Comparison of ENCODE assay signal across 16 cellular contexts in the genomic region with DNA sequence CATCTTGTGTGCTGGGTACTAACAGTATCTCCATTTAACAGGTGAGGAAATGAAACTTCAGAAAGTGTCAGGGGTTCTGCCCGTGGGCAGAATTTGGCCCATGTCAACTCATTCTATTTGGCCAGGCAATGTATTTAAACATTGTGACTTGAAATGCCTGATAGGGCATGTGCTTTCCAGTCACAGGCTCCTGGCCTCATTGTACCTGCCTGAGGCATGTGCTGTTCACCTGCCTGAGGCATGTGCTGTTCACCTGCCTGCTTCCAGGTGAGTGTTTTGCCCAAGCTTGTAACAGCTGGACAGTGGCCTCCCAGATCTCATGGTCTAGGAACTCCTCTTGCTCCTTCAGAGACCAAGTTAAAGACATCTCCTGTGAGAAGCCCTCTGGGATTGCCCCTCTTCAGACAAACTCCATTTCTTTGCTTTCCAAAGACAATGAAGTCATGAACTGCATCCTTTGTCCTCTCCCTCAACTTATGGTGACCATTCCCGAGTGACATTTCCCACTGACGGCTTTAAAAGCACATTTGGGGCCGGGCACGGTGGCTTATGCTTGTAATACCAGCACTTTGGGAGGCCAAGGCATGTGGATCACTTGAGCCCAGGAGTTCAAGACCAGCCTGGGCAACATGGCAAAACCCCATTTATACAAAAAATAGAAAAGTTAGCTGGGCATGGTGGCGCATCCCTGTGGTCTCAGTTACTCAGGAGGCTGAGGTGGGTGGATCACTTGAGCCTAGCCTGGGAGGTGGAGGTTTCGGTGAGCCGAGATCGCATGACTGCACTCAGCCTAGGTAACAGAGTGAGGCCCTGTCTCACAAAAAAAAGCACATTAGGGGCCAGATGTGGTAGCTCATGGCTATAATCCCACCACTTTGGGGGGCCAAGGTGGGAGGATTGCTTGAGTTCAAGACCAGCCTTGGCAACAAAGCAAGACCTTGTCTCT. TPM values are rescaled to one million over a fixed set of nuclear protein-coding genes. Genes with fewer than 3 reads are reported as not detected.
DNase-seq lines count a peak whose midpoint lies in the region; ATAC-seq and TF ChIP-seq lines count a peak whose summit lies in the region.
"Had no signal": no experiment of that assay in that cellular context is flagged by ENCODE, and none has a peak within 500 bp of the region (broad histone marks: within the 10 kb centered on the region; RNA-seq: fewer than 3 reads in every experiment).

No MANE protein-coding gene starts in this region.

- no peak overlapping the region for H3K4me3 ChIP-seq in thymus (ENCODE audit: low read length)

- H3K4me1 ChIP-seq in thymus (ENCODE audit: control insufficient read depth, insufficient read depth, low read length) = no peaks in the 10 kb centered on the region

- no peaks in the 10 kb centered on the region for H3K27me3 Mint-ChIP-seq in activated naive CD4-positive, alpha-beta T cell treated with anti-CD3 and anti-CD28 coated beads, Interleukin-2, amount 10 ng/mL, durations not matched to agents 7 days and 5 days
- H3K27me3 Mint-ChIP-seq in WTC11 (ENCODE audit: low read depth) = no peaks in the 10 kb centered on the region
- H3K27me3 Mint-ChIP-seq: CD4-positive, alpha-beta memory T cell; T-cell; type B pancreatic cell had no signal

- POLR2A ChIA-PET in WTC11 (lab: Charles Lee) = no interaction called here

- intact Hi-C loops in left ventricle myocardium superior (cut with micrococcal nuclease) = no loop called here

- no peak for DNase-seq in activated naive CD4-positive, alpha-beta T cell treated with anti-CD3 and anti-CD28 coated beads, Interleukin-2, amount 10 ng/mL, durations not matched to agents 7 days and 5 days
- no peak for DNase-seq in activated naive CD4-positive, alpha-beta T cell treated with Interleukin-2 at 50 U/mL for 16 hours
- DNase-seq in WTC11 (ENCODE audit: low spot score) (no peak), cerebellum (ENCODE audit: low spot score) (no peak), AG08395 (ENCODE audit: low spot score) (no peak), left ventricle myocardium superior (no peak)
- DNase-seq: ACHN; CD4-positive, alpha-beta memory T cell; NCI-H1092; stimulated activated CD4-positive, alpha-beta T cell treated with anti-CD3 and anti-CD28 coated beads, Interleukin-2, amount 100 ng/mL, for 48 hours; stimulated activated CD8-positive, alpha-beta memory T cell treated with anti-CD3 and anti-CD28 coated beads, Interleukin-4, amount 100 ng/mL, for 48 hours had no signal

- H3K36me3 Mint-ChIP-seq in activated naive CD4-positive, alpha-beta T cell treated with anti-CD3 and anti-CD28 coated beads, Interleukin-2, amount 10 ng/mL, durations not matched to agents 7 days and 5 days = no peaks in the 10 kb centered on the region
- no peaks in the 10 kb centered on the region for H3K36me3 Mint-ChIP-seq in WTC11
- H3K36me3 Mint-ChIP-seq: type B pancreatic cell had no signal

- no peak overlapping the region for H3K4me3 Mint-ChIP-seq in activated naive CD4-positive, alpha-beta T cell treated with anti-CD3 and anti-CD28 coated beads, Interleukin-2, amount 10 ng/mL, durations not matched to agents 7 days and 5 days
- no peak overlapping the region for H3K4me3 Mint-ChIP-seq in WTC11
- H3K4me3 Mint-ChIP-seq: CD4-positive, alpha-beta memory T cell; T-cell; type B pancreatic cell had no signal

- H3K4me1 Mint-ChIP-seq in activated naive CD4-positive, alpha-beta T cell treated with anti-CD3 and anti-CD28 coated beads, Interleukin-2, amount 10 ng/mL, durations not matched to agents 7 days and 5 days = peaks cover 13% of the 10 kb centered on the region
- H3K4me1 Mint-ChIP-seq in WTC11 = peaks cover 2% of the 10 kb centered on the region

- H3K9me3 ChIP-seq in thymus (ENCODE audit: control insufficient read depth) = no peaks in the 10 kb centered on the region

- TF ChIP-seq CTCF in WTC11 (IDR thresholded peaks at IDR 0.05) = no peak

- peak overlapping the region; percentile 49 for H3K27ac Mint-ChIP-seq in activated naive CD4-positive, alpha-beta T cell treated with anti-CD3 and anti-CD28 coated beads, Interleukin-2, amount 10 ng/mL, durations not matched to agents 7 days and 5 days
- peak overlapping the region; percentile 66; the same call in 1 of the 2 replicates for H3K27ac Mint-ChIP-seq in WTC11
- H3K27ac Mint-ChIP-seq: T-cell, type B pancreatic cell had no signal

- 91% methylated on average over 9 of the region's 9 CpGs for WGBS in thymus

- ATAC-seq in WTC11 (no peak), esophagus mucosa (peak; percentile 19), left ventricle myocardium superior (no peak)

- H3K9me3 Mint-ChIP-seq in activated naive CD4-positive, alpha-beta T cell treated with anti-CD3 and anti-CD28 coated beads, Interleukin-2, amount 10 ng/mL, durations not matched to agents 7 days and 5 days = no peaks in the 10 kb centered on the region
- no peaks in the 10 kb centered on the region for H3K9me3 Mint-ChIP-seq in WTC11
- H3K9me3 Mint-ChIP-seq: CD4-positive, alpha-beta memory T cell; T-cell; type B pancreatic cell had no signal

- no peaks in the 10 kb centered on the region for H3K27me3 ChIP-seq in thymus (ENCODE audit: control insufficient read depth, insufficient read depth)

- peak overlapping the region; percentile 72 for H3K27ac ChIP-seq in thymus (ENCODE audit: low read depth)
- H3K27ac ChIP-seq: VCaP had no signal

- H3K36me3 ChIP-seq in thymus (ENCODE audit: control insufficient read depth, insufficient read depth) = no peaks in the 10 kb centered on the region

- CTCF ChIA-PET in activated naive CD4-positive, alpha-beta T cell treated with anti-CD3 and anti-CD28 coated beads, Interleukin-2, amount 10 ng/mL, durations not matched to agents 7 days and 5 days (lab: Charles Lee) = interaction anchor here (1.6 kb wide), 1 partner anchor 49 kb away, joined by 4 read pairs; a partner anchor contains a TSS
- CTCF ChIA-PET in WTC11 (lab: Charles Lee) = no interaction called here

TF ChIP-seq in WTC11, 78 proteins besides CTCF, POLR2A, EP300 and RAD21 (continues in another document):
- TF ChIP-seq, protein P1, sequence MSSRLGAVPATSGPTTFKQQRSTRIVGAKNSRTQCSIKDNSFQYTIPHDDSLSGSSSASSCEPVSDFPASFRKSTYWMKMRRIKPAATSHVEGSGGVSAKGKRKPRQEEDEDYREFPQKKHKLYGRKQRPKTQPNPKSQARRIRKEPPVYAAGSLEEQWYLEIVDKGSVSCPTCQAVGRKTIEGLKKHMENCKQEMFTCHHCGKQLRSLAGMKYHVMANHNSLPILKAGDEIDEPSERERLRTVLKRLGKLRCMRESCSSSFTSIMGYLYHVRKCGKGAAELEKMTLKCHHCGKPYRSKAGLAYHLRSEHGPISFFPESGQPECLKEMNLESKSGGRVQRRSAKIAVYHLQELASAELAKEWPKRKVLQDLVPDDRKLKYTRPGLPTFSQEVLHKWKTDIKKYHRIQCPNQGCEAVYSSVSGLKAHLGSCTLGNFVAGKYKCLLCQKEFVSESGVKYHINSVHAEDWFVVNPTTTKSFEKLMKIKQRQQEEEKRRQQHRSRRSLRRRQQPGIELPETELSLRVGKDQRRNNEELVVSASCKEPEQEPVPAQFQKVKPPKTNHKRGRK (CRISPR knock-in tag; IDR thresholded peaks at IDR 0.05; ENCODE audit: borderline replicate concordance) = no peak
- TF ChIP-seq KAT7 (CRISPR knock-in tag; IDR thresholded peaks at IDR 0.05; ENCODE audit: borderline replicate concordance) (no peak), CREB1 (CRISPR knock-in tag; IDR thresholded peaks at IDR 0.05) (no peak), NR3C1 (CRISPR knock-in tag; conservative IDR thresholded peaks at IDR 0.05; ENCODE audit: low read depth) (no peak), ESRRA (CRISPR knock-in tag; IDR thresholded peaks at IDR 0.05; ENCODE audit: borderline replicate concordance) (no peak), NFATC4 (CRISPR knock-in tag; IDR thresholded peaks at IDR 0.05) (no peak), ZNF423 (CRISPR knock-in tag; IDR thresholded peaks at IDR 0.05) (no peak), MXD4 (CRISPR knock-in tag; IDR thresholded peaks at IDR 0.05; ENCODE audit: borderline replicate concordance) (no peak), JUN (CRISPR knock-in tag; IDR thresholded peaks at IDR 0.05) (no peak)
- TF ChIP-seq, protein P2, sequence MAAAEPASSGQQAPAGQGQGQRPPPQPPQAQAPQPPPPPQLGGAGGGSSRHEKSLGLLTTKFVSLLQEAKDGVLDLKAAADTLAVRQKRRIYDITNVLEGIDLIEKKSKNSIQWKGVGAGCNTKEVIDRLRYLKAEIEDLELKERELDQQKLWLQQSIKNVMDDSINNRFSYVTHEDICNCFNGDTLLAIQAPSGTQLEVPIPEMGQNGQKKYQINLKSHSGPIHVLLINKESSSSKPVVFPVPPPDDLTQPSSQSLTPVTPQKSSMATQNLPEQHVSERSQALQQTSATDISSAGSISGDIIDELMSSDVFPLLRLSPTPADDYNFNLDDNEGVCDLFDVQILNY (CRISPR knock-in tag; IDR thresholded peaks at IDR 0.05) = no peak
- TF ChIP-seq, protein P3, sequence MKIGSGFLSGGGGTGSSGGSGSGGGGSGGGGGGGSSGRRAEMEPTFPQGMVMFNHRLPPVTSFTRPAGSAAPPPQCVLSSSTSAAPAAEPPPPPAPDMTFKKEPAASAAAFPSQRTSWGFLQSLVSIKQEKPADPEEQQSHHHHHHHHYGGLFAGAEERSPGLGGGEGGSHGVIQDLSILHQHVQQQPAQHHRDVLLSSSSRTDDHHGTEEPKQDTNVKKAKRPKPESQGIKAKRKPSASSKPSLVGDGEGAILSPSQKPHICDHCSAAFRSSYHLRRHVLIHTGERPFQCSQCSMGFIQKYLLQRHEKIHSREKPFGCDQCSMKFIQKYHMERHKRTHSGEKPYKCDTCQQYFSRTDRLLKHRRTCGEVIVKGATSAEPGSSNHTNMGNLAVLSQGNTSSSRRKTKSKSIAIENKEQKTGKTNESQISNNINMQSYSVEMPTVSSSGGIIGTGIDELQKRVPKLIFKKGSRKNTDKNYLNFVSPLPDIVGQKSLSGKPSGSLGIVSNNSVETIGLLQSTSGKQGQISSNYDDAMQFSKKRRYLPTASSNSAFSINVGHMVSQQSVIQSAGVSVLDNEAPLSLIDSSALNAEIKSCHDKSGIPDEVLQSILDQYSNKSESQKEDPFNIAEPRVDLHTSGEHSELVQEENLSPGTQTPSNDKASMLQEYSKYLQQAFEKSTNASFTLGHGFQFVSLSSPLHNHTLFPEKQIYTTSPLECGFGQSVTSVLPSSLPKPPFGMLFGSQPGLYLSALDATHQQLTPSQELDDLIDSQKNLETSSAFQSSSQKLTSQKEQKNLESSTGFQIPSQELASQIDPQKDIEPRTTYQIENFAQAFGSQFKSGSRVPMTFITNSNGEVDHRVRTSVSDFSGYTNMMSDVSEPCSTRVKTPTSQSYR (CRISPR knock-in tag; IDR thresholded peaks at IDR 0.05) = no peak
- TF ChIP-seq, protein P4, sequence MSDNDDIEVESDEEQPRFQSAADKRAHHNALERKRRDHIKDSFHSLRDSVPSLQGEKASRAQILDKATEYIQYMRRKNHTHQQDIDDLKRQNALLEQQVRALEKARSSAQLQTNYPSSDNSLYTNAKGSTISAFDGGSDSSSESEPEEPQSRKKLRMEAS (CRISPR knock-in tag; IDR thresholded peaks at IDR 0.05) = no peak

RNA-seq across cellular contexts. Expression of a gene that starts 48.7 kb away (rescaled TPM):
- 25.8 to 31.0 TPM (median 29.8 TPM) in 3 replicates for total RNA-seq in WTC11 (2021)
- 0.96 TPM for total RNA-seq in esophagus mucosa
- 14.5 TPM for polyA plus RNA-seq in thymus
- 3.4 TPM for total RNA-seq in cerebellum
- 3.2 TPM for total RNA-seq in left ventricle myocardium superior
